1 cellular context compared by ENCODE assay signal in the genomic region with DNA sequence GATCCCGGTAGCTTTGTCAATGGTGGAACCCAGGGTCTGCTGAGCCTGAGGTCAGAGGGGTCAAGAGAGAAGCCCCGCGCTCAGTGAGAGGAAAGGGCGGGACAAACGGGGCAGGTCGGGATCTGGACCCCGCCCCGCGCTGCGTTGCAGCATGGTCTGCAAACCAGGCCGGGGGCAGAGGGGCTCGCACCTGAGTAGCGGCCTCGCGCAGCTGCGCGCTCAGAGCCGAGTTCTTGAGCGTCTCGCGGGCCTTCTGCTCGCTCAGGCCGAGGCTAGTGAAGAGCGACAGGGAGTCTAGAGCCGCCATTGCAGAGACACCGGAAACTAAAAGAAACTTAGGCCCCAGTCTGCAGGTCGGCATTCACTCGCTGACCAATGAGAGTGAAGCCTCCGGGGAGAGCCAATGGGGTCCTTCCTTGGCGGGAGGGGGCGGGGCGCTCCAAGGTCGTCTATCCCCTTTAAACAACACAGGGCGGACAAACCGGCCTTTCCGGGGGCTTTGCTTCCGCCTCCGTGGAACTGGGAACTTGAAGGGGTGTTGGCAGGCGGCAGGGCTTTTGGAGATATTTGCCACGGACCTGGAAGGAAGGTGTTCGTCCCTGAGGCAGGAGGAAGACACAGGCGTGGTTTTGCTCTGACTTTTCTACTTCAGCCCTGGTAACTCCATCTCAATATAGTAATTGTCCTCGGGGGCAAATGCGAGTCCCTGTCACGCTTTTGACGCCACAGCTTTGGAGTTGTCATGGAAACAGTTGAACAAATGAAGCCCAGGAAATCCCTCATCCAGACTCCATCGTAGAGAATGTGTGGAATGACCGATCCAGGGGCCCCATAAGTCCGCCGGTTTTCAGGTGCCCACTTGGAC.
TF ChIP-seq lines count a peak whose summit lies in the region.

A gene (minus strand): TSS at position 331 of the 865 bp plus-strand sequence. CDS start 24 bp downstream, at position 307.

TF ChIP-seq in GM12878, 131 proteins besides CTCF, POLR2A, EP300 and RAD21 (continued from another document):
- TF ChIP-seq EED (IDR thresholded peaks at IDR 0.05; ENCODE audit: low read depth), result no peak
- TF ChIP-seq, protein P1, sequence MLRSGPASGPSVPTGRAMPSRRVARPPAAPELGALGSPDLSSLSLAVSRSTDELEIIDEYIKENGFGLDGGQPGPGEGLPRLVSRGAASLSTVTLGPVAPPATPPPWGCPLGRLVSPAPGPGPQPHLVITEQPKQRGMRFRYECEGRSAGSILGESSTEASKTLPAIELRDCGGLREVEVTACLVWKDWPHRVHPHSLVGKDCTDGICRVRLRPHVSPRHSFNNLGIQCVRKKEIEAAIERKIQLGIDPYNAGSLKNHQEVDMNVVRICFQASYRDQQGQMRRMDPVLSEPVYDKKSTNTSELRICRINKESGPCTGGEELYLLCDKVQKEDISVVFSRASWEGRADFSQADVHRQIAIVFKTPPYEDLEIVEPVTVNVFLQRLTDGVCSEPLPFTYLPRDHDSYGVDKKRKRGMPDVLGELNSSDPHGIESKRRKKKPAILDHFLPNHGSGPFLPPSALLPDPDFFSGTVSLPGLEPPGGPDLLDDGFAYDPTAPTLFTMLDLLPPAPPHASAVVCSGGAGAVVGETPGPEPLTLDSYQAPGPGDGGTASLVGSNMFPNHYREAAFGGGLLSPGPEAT (IDR thresholded peaks at IDR 0.05; ENCODE audit: low read depth), result peak; percentile 95
- TF ChIP-seq IKZF2 (IDR thresholded peaks at IDR 0.05), result no peak
- TF ChIP-seq, protein P2, sequence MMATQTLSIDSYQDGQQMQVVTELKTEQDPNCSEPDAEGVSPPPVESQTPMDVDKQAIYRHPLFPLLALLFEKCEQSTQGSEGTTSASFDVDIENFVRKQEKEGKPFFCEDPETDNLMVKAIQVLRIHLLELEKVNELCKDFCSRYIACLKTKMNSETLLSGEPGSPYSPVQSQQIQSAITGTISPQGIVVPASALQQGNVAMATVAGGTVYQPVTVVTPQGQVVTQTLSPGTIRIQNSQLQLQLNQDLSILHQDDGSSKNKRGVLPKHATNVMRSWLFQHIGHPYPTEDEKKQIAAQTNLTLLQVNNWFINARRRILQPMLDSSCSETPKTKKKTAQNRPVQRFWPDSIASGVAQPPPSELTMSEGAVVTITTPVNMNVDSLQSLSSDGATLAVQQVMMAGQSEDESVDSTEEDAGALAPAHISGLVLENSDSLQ (IDR thresholded peaks at IDR 0.05), result peak; percentile 62
- peak; percentile 90 for TF ChIP-seq GABPA (IDR thresholded peaks at IDR 0.05; ENCODE audit: low read depth)
- no peak for TF ChIP-seq SMC3 (IDR thresholded peaks at IDR 0.05; ENCODE audit: borderline replicate concordance, low read length)
- TF ChIP-seq CHD4 (IDR thresholded peaks at IDR 0.05), result no peak
- no peak for TF ChIP-seq NRF1 (conservative IDR thresholded peaks at IDR 0.05; ENCODE audit: low read depth, low read length)
- TF ChIP-seq NR2F1 (conservative IDR thresholded peaks at IDR 0.05), result peak; percentile 95
- peak; percentile 78 for TF ChIP-seq SMAD5 (IDR thresholded peaks at IDR 0.05; ENCODE audit: low read depth)
- no peak for TF ChIP-seq RBBP5 (conservative IDR thresholded peaks at IDR 0.05)
- TF ChIP-seq, protein P3, sequence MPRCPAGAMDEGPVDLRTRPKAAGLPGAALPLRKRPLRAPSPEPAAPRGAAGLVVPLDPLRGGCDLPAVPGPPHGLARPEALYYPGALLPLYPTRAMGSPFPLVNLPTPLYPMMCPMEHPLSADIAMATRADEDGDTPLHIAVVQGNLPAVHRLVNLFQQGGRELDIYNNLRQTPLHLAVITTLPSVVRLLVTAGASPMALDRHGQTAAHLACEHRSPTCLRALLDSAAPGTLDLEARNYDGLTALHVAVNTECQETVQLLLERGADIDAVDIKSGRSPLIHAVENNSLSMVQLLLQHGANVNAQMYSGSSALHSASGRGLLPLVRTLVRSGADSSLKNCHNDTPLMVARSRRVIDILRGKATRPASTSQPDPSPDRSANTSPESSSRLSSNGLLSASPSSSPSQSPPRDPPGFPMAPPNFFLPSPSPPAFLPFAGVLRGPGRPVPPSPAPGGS (IDR thresholded peaks at IDR 0.05; ENCODE audit: borderline replicate concordance, insufficient read depth, low read depth, low read length, poor library complexity, severe bottlenecking), result no peak
- TF ChIP-seq ZNF384 (IDR thresholded peaks at IDR 0.05; ENCODE audit: borderline replicate concordance, low read depth, low read length), result no peak
- TF ChIP-seq, protein P4, sequence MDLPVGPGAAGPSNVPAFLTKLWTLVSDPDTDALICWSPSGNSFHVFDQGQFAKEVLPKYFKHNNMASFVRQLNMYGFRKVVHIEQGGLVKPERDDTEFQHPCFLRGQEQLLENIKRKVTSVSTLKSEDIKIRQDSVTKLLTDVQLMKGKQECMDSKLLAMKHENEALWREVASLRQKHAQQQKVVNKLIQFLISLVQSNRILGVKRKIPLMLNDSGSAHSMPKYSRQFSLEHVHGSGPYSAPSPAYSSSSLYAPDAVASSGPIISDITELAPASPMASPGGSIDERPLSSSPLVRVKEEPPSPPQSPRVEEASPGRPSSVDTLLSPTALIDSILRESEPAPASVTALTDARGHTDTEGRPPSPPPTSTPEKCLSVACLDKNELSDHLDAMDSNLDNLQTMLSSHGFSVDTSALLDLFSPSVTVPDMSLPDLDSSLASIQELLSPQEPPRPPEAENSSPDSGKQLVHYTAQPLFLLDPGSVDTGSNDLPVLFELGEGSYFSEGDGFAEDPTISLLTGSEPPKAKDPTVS (IDR thresholded peaks at IDR 0.05; ENCODE audit: low read depth, low read length), result no peak
- TF ChIP-seq ZNF217 (IDR thresholded peaks at IDR 0.05), result no peak
- peak; percentile 92 for TF ChIP-seq RB1 (IDR thresholded peaks at IDR 0.05; ENCODE audit: borderline replicate concordance)
- TF ChIP-seq STAT1 (conservative IDR thresholded peaks at IDR 0.05), result no peak; the same call in 1 of the 2 replicates
- TF ChIP-seq, protein P5, sequence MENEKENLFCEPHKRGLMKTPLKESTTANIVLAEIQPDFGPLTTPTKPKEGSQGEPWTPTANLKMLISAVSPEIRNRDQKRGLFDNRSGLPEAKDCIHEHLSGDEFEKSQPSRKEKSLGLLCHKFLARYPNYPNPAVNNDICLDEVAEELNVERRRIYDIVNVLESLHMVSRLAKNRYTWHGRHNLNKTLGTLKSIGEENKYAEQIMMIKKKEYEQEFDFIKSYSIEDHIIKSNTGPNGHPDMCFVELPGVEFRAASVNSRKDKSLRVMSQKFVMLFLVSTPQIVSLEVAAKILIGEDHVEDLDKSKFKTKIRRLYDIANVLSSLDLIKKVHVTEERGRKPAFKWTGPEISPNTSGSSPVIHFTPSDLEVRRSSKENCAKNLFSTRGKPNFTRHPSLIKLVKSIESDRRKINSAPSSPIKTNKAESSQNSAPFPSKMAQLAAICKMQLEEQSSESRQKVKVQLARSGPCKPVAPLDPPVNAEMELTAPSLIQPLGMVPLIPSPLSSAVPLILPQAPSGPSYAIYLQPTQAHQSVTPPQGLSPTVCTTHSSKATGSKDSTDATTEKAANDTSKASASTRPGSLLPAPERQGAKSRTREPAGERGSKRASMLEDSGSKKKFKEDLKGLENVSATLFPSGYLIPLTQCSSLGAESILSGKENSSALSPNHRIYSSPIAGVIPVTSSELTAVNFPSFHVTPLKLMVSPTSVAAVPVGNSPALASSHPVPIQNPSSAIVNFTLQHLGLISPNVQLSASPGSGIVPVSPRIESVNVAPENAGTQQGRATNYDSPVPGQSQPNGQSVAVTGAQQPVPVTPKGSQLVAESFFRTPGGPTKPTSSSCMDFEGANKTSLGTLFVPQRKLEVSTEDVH (IDR thresholded peaks at IDR 0.05; ENCODE audit: low read depth, partially characterized antibody), result no peak
- TF ChIP-seq, protein P6, sequence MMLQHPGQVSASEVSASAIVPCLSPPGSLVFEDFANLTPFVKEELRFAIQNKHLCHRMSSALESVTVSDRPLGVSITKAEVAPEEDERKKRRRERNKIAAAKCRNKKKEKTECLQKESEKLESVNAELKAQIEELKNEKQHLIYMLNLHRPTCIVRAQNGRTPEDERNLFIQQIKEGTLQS (IDR thresholded peaks at IDR 0.05; ENCODE audit: borderline replicate concordance, extremely low read depth, low read depth, low read length), result no peak
- peak; percentile 95 for TF ChIP-seq NR2C1 (IDR thresholded peaks at IDR 0.05)
- TF ChIP-seq, protein P7, sequence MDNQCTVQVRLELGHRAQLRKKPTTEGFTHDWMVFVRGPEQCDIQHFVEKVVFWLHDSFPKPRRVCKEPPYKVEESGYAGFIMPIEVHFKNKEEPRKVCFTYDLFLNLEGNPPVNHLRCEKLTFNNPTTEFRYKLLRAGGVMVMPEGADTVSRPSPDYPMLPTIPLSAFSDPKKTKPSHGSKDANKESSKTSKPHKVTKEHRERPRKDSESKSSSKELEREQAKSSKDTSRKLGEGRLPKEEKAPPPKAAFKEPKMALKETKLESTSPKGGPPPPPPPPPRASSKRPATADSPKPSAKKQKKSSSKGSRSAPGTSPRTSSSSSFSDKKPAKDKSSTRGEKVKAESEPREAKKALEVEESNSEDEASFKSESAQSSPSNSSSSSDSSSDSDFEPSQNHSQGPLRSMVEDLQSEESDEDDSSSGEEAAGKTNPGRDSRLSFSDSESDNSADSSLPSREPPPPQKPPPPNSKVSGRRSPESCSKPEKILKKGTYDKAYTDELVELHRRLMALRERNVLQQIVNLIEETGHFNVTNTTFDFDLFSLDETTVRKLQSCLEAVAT (IDR thresholded peaks at IDR 0.05), result no peak
